ENCODE assay signal across 22 cellular contexts in genomic region chr4:95470622-95471021, GRCh38.
A peak's percentile ranks its signal among the peaks of the same experiment; 100 is the strongest.
DNase-seq lines count a peak whose midpoint lies in the region; ATAC-seq, FAIRE-seq and TF ChIP-seq lines count a peak whose summit lies in the region.
"Had no signal": no experiment of that assay in that cellular context is flagged by ENCODE, and none has a peak within 500 bp of the region (broad histone marks: within the 10 kb centered on the region; RNA-seq: fewer than 3 reads in every experiment).

No MANE protein-coding gene starts in this region.

- TF ChIP-seq CTCF in A549 (IDR thresholded peaks at IDR 0.05) (no peak), K562 (IDR thresholded peaks at IDR 0.05 in 2 of 3, conservative IDR thresholded peaks at IDR 0.05 in 1 of 3; ENCODE audit: insufficient read depth in 2 of 3, low read depth in 1 of 3, low read length in 3 of 3) (no peak)

- no peaks in the 10 kb centered on the region for H3K27me3 ChIP-seq in K562 (ENCODE audit: control insufficient read depth in 2 of 2, insufficient read depth in 2 of 2, low read length in 2 of 2)
- H3K27me3 ChIP-seq: BE2C, BLaER1 had no signal

- ATAC-seq in A549 (no peak), K562 (no peak)

- no peak overlapping the region for H2AFZ ChIP-seq in K562 (ENCODE audit: low read depth, low read length)

- FAIRE-seq in A204.1 (lab: Jason Lieb, UNC) (peak; percentile 14), A549 (lab: Jason Lieb, UNC) (no peak), K562 (lab: Jason Lieb, UNC) (no peak)
- FAIRE-seq: G401.6, GM12891, GM19239 had no signal

- in situ Hi-C loops in K562 (cut with MboI): no loop called here

- H3K36me3 ChIP-seq in K562 (ENCODE audit: control insufficient read depth, insufficient read depth, low read length): no peaks in the 10 kb centered on the region
- H3K36me3 ChIP-seq: BLaER1 had no signal

- no peak for TF ChIP-seq POLR2A in A549 (IDR thresholded peaks at IDR 0.05; ENCODE audit: low read length)
- no peak for TF ChIP-seq POLR2A in K562 (conservative IDR thresholded peaks at IDR 0.05)

- H3K9me3 ChIP-seq in A549 (no peaks in the 10 kb centered on the region), K562 (replicated peaks; ENCODE audit: control insufficient read depth, insufficient read depth, low read depth, low read length) (no peaks in the 10 kb centered on the region)
- H3K9me3 ChIP-seq: BE2C, BLaER1 had no signal

- TF ChIP-seq EP300 in A549 (IDR thresholded peaks at IDR 0.05) (no peak), K562 (IDR thresholded peaks at IDR 0.05; ENCODE audit: low read length) (no peak)

- H3K27ac ChIP-seq in A549 (no peak overlapping the region), K562 (ENCODE audit: extremely low read depth, low read depth, low read length) (no peak overlapping the region)
- H3K27ac ChIP-seq: BLaER1 had no signal

- intact Hi-C loops in K562 (cut with micrococcal nuclease): no loop called here

- peaks cover 1% of the 10 kb centered on the region; the same call in 2 of the 3 replicates for H3K4me1 ChIP-seq in A549
- no peaks in the 10 kb centered on the region for H3K4me1 ChIP-seq in K562 (replicated peaks in 1 of 2; ENCODE audit: control insufficient read depth in 2 of 2, insufficient read depth in 2 of 2, low read length in 2 of 2)
- H3K4me1 ChIP-seq: BLaER1 had no signal

- POLR2A ChIA-PET in A549 (lab: Yijun Ruan, JAX): no interaction called here
- POLR2A ChIA-PET in K562 (lab: Yijun Ruan, JAX): no interaction called here

- H3K4me2 ChIP-seq in A549 (no peak overlapping the region), K562 (ENCODE audit: insufficient read depth, low read length) (no peak overlapping the region)
- H3K4me2 ChIP-seq: BLaER1 had no signal

- 74% methylated on average over 4 of the region's 4 CpGs for WGBS in A549 (ENCODE audit: missing lambda C conversion rate)
- WGBS in K562 (ENCODE audit: insufficient coverage, low coverage, missing lambda C conversion rate): 0% methylated on average over 4 of the region's 4 CpGs

- no peak overlapping the region for H3K9ac ChIP-seq in K562 (ENCODE audit: insufficient read depth in 1 of 2, low read depth in 2 of 2, low read length in 2 of 2)
- H3K9ac ChIP-seq: BLaER1 had no signal

- H3K9me1 ChIP-seq in K562 (ENCODE audit: control insufficient read depth, insufficient read depth, low read length): no peaks in the 10 kb centered on the region

- TF ChIP-seq RAD21 in A549 (conservative IDR thresholded peaks at IDR 0.05 in 1 of 2, IDR thresholded peaks at IDR 0.05 in 1 of 2) (no peak), K562 (CRISPR knock-in tag; conservative IDR thresholded peaks at IDR 0.05 in 1 of 2, IDR thresholded peaks at IDR 0.05 in 1 of 2) (no peak)

- no TSS peak for BruUV-seq in K562 (replicated peaks; lab: Mats Ljungman, UMichigan)

- CTCF ChIA-PET in A549 (lab: Yijun Ruan, JAX) (no interaction called here), K562 (lab: Yijun Ruan, JAX; ENCODE audit: low intra/inter-chr PET ratio) (no interaction called here)

- H4K20me1 ChIP-seq in K562 (replicated peaks; ENCODE audit: control insufficient read depth, insufficient read depth, low read length): no peaks in the 10 kb centered on the region
- H4K20me1 ChIP-seq: BLaER1 had no signal

- DNase-seq in A549 (ENCODE audit: low read depth in 1 of 2, low spot score in 1 of 2) (no peak), K562 (ENCODE audit: extremely low read depth in 1 of 4, low spot score in 3 of 4) (no peak), OCI-M1 (lab: John Stamatoyannopoulos, UW) (no peak), T-helper 2 cell (no peak)
- DNase-seq in effector CD4-positive, alpha-beta T cell: no peak
- DNase-seq: 8988T; ACHN; BE2C; C1 segment of cervical spinal cord; CD4-positive, alpha-beta memory T cell; CD4-positive, CD25-positive, alpha-beta regulatory T cell; CD8-positive, alpha-beta memory T cell; COR-L47; DMS 273 treated with DMSO at 0.1 percent for 48 hours; DMS153; DMS79 treated with DMSO at 0.1 percent for 48 hours; GF-D8 had no signal

- H3K79me2 ChIP-seq in K562 (ENCODE audit: control insufficient read depth, insufficient read depth, low read length): no peaks in the 10 kb centered on the region

- H3K4me3 ChIP-seq in A549 (no peak overlapping the region), K562 (no peak overlapping the region)
- H3K4me3 ChIP-seq: BLaER1 had no signal

TF ChIP-seq in A549, 52 proteins besides CTCF, POLR2A, EP300 and RAD21:
- no peak for TF ChIP-seq JUN (IDR thresholded peaks at IDR 0.05)
- TF ChIP-seq FOSL2 (IDR thresholded peaks at IDR 0.05): no peak
- TF ChIP-seq FOSL2 (CRISPR knock-in tag; IDR thresholded peaks at IDR 0.05): no peak
- TF ChIP-seq MAFK (IDR thresholded peaks at IDR 0.05; ENCODE audit: partially characterized antibody): peak; percentile 72
- TF ChIP-seq ESRRA (IDR thresholded peaks at IDR 0.05; ENCODE audit: borderline replicate concordance, low read length): no peak
- no peak for TF ChIP-seq FOXS1 (CRISPR knock-in tag; IDR thresholded peaks at IDR 0.05)

TF ChIP-seq in K562, 482 proteins besides CTCF, POLR2A, EP300 and RAD21:
- TF ChIP-seq C11orf30 (IDR thresholded peaks at IDR 0.05; ENCODE audit: low read depth) (peak; percentile 41; the same call in 1 of the 2 replicates), POLR2AphosphoS2 (IDR thresholded peaks at IDR 0.05; ENCODE audit: low read length) (no peak), MAFK (IDR thresholded peaks at IDR 0.05; ENCODE audit: low read length) (peak; percentile 73), RFX5 (IDR thresholded peaks at IDR 0.05; ENCODE audit: low read depth, low read length) (no peak), MCM5 (IDR thresholded peaks at IDR 0.05; ENCODE audit: low read depth) (no peak), MAFF (IDR thresholded peaks at IDR 0.05; ENCODE audit: low read length) (peak; percentile 63), REST (CRISPR knock-in tag; IDR thresholded peaks at IDR 0.05; ENCODE audit: low read depth) (no peak)
